27 cellular contexts compared by ENCODE assay signal in the genomic region with DNA sequence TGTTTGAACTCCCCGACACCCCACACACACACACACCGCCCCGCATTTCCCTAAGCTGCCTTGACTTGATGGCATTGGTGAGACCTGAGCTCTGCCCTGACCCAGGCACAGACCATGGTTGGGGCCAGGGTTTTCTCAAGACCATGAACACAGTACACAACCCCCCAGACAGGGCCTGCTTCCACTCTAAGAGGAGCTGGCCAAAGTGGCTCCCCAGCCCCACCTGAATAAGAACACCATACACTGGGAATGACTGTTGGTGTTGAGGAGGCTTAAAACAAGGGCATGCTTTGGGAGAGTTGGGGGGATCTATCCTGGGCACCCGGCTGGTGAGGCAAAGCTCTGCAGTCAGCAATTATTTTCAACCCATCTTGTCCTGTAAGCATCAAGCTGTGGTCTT.
"Had no signal": no experiment of that assay in that cellular context is flagged by ENCODE, and none has a peak within 500 bp of the region (broad histone marks: within the 10 kb centered on the region; RNA-seq: fewer than 3 reads in every experiment).

No MANE protein-coding gene starts in this region.

- H3K27ac Mint-ChIP-seq: mesothelial cell of epicardium; natural killer cell; progenitor cell of endocrine pancreas; stimulated activated naive B cell treated with anti-CD40 and anti-IgM and Interleukin-4, amounts not matched to agents 10 μg/mL and 1 μg/mL and 100 μg/mL, for 72 hours had no signal

- H3K9me3 ChIP-seq: left ventricle myocardium inferior, neutrophil, ovary, stomach, testis, thyroid gland, transverse colon, upper lobe of left lung had no signal

- H3K36me3 ChIP-seq: left ventricle myocardium inferior, neutrophil, ovary, stomach, thyroid gland, transverse colon, upper lobe of left lung had no signal

- H3K4me1 ChIP-seq: stomach, testis, thyroid gland, upper lobe of left lung had no signal

- H3K4me3 Mint-ChIP-seq: immature natural killer cell; mesothelial cell of epicardium; naive B cell; natural killer cell; stimulated activated naive B cell treated with anti-CD40 and anti-IgM and Interleukin-4, amounts not matched to agents 10 μg/mL and 1 μg/mL and 100 μg/mL, for 72 hours had no signal

- H3K4me3 ChIP-seq: left ventricle myocardium inferior, lung, ovary, skin epidermis, stomach, testis, thyroid gland, transverse colon, upper lobe of left lung had no signal

- H3K27ac ChIP-seq: left ventricle myocardium inferior, neutrophil, ovary, skin epidermis, stomach, testis, thyroid gland, transverse colon, upper lobe of left lung had no signal

- ATAC-seq: natural killer cell; right cardiac atrium; sciatic nerve; stimulated activated naive B cell treated with anti-CD40 and anti-IgM and Interleukin-4, amounts not matched to agents 10 μg/mL and 1 μg/mL and 100 μg/mL, for 72 hours; stimulated activated naive CD8-positive, alpha-beta T cell treated with anti-CD3 and anti-CD28 coated beads, Interleukin-15, Interleukin-2, amounts not matched to agents 100 U/mL and 50 U/mL, for 24 hours had no signal

- H3K36me3 Mint-ChIP-seq: mesothelial cell of epicardium; naive B cell; natural killer cell; stimulated activated naive B cell treated with anti-CD40 and anti-IgM and Interleukin-4, amounts not matched to agents 10 μg/mL and 1 μg/mL and 100 μg/mL, for 72 hours had no signal

- H3K9me3 Mint-ChIP-seq: immature natural killer cell; mesothelial cell of epicardium; naive B cell; natural killer cell; stimulated activated naive B cell treated with anti-CD40 and anti-IgM and Interleukin-4, amounts not matched to agents 10 μg/mL and 1 μg/mL and 100 μg/mL, for 72 hours had no signal

- DNase-seq: hippocampal formation; immature natural killer cell; left ventricle myocardium inferior; mesendoderm; naive B cell; natural killer cell; occipital lobe; ovary; retina; right cardiac atrium; stimulated activated CD4-positive, alpha-beta T cell treated with anti-CD3 and anti-CD28 coated beads, Interleukin-12 subunit alpha, Interleukin-12 subunit beta, amount 100 ng/mL, for 4 hours; stimulated activated CD4-positive, alpha-beta T cell treated with anti-CD3 and anti-CD28 coated beads, Interleukin-15, amount 100 ng/mL, for 24 hours; stimulated activated CD4-positive, alpha-beta T cell treated with anti-CD3 and anti-CD28 coated beads, Interleukin-2, amount 100 ng/mL, for 24 hours; stimulated activated CD4-positive, alpha-beta T cell treated with anti-CD3 and anti-CD28 coated beads, Interleukin-4, amount 100 ng/mL, for 1 hour; stimulated activated naive B cell treated with anti-CD40 and anti-IgM and Interleukin-4, amounts not matched to agents 10 μg/mL and 1 μg/mL and 100 μg/mL, for 72 hours; stimulated activated naive CD8-positive, alpha-beta T cell treated with anti-CD3 and anti-CD28 coated beads, Interleukin-15, Interleukin-2, amounts not matched to agents 100 U/mL and 50 U/mL, for 24 hours; stomach; testis; thyroid gland; transverse colon; upper lobe of left lung had no signal

- H3K27me3 ChIP-seq: ovary, testis, thyroid gland, transverse colon, upper lobe of left lung had no signal
